In genomic region chr2:205698556-205699282, GRCh38 we compare ENCODE assay signal across 10 cellular contexts. TPM values are rescaled to one million over a fixed set of nuclear protein-coding genes. Genes with fewer than 3 reads are reported as not detected.
DNase-seq lines count a peak whose midpoint lies in the region; ATAC-seq and TF ChIP-seq lines count a peak whose summit lies in the region.
"Had no signal": no experiment of that assay in that cellular context is flagged by ENCODE, and none has a peak within 500 bp of the region (broad histone marks: within the 10 kb centered on the region; RNA-seq: fewer than 3 reads in every experiment).

No MANE protein-coding gene starts in this region.

- CTCF ChIA-PET in WTC11 (lab: Charles Lee), result interaction anchor here (1.0 to 3.7 kb wide), 2 partner anchors 10 to 22 kb away, joined by 3 to 15 read pairs; no protein-coding TSS in a partner anchor

- no peaks in the 10 kb centered on the region for H3K27me3 ChIP-seq in gastroesophageal sphincter
- H3K27me3 ChIP-seq: BLaER1 had no signal

- H3K27ac Mint-ChIP-seq in WTC11, result peak overlapping the region; percentile 44; the same call in 1 of the 2 replicates

- H3K4me1 ChIP-seq in gastroesophageal sphincter, result peaks cover 60 to 100% (median 64%) of the 10 kb centered on the region in 3 donors

- H3K9me3 Mint-ChIP-seq in WTC11, result no peaks in the 10 kb centered on the region

- no peaks in the 10 kb centered on the region for H3K9me3 ChIP-seq in gastroesophageal sphincter
- H3K9me3 ChIP-seq: BLaER1, neutrophil had no signal

- H3K27ac ChIP-seq in gastroesophageal sphincter, result peak overlapping the region; percentile 58 to 96 (median 93)
- H3K27ac ChIP-seq: BLaER1, neutrophil had no signal

- no peak for TF ChIP-seq CTCF in WTC11 (IDR thresholded peaks at IDR 0.05)
- no peak for TF ChIP-seq CTCF in gastroesophageal sphincter (IDR thresholded peaks at IDR 0.05)

- H3K36me3 Mint-ChIP-seq in WTC11, result 0 out of 2 replicates have a peak, but pooled peaks cover 2% of the 10 kb centered on the region

- H3K4me1 Mint-ChIP-seq in WTC11, result peaks cover 91% of the 10 kb centered on the region

- no peak overlapping the region for H3K4me3 Mint-ChIP-seq in WTC11

- no peak for TF ChIP-seq POLR2A in gastroesophageal sphincter (IDR thresholded peaks at IDR 0.05)

- 28 to 62% methylated on average over 5 to 6 of the region's 6 CpGs for WGBS in gastroesophageal sphincter (ENCODE audit: low coverage in 1 of 2), 2 donors

- DNase-seq in EH (ENCODE audit: low read depth) (peak; percentile 61), WTC11 (ENCODE audit: low spot score) (no peak), pons (ENCODE audit: low spot score) (peak; percentile 71), GM19238 (ENCODE audit: insufficient read length, low spot score) (no peak), HK-2 (ENCODE audit: unreplicated experiment) (no peak), NCI-H1694 (lab: John Stamatoyannopoulos, UW) (no peak), NCI-H446 treated with DMSO at 0.1 percent for 48 hours (lab: John Stamatoyannopoulos, UW) (no peak)

- H3K27me3 Mint-ChIP-seq in WTC11 (ENCODE audit: low read depth), result no peaks in the 10 kb centered on the region

- POLR2A ChIA-PET in WTC11 (lab: Charles Lee), result no interaction called here

- H3K4me3 ChIP-seq in gastroesophageal sphincter, result no peak overlapping the region
- H3K4me3 ChIP-seq: BLaER1 had no signal

- ATAC-seq in WTC11 (peak; percentile 8; the same call in 1 of the 2 replicates), gastroesophageal sphincter (no peak)

- H3K36me3 ChIP-seq in gastroesophageal sphincter, result peaks cover 0 to 44% of the 10 kb centered on the region in 2 donors
- H3K36me3 ChIP-seq: BLaER1, neutrophil had no signal

- TF ChIP-seq EP300 in gastroesophageal sphincter (IDR thresholded peaks at IDR 0.05), result no peak

TF ChIP-seq in WTC11, 78 proteins besides CTCF, POLR2A, EP300 and RAD21:
- TF ChIP-seq USF2 (CRISPR knock-in tag; IDR thresholded peaks at IDR 0.05) (peak; percentile 30; the same call in 1 of the 2 replicates), EMX1 (CRISPR knock-in tag; IDR thresholded peaks at IDR 0.05) (no peak)

RNA-seq across cellular contexts. Expression of gene NRP2, which starts 16.4 kb away (rescaled TPM):
- total RNA-seq in WTC11 (2021) (19.5 to 41.0 TPM (median 19.9 TPM) in 3 replicates), gastroesophageal sphincter (100 to 1,000 TPM; 278 to 466 (median 371) TPM)

Comparison
In these comparisons a context has a peak if more than half of its experiments do, and no peak if none do; other contexts are left out.
1. DNase-seq: peak in EH (single experiment) and pons (single experiment); none in WTC11 (single experiment), GM19238 (single experiment), HK-2 (single experiment), NCI-H1694 (single experiment) and NCI-H446 treated with DMSO at 0.1 percent for 48 hours (single experiment).